1 cellular context compared by ENCODE assay signal in the genomic region with DNA sequence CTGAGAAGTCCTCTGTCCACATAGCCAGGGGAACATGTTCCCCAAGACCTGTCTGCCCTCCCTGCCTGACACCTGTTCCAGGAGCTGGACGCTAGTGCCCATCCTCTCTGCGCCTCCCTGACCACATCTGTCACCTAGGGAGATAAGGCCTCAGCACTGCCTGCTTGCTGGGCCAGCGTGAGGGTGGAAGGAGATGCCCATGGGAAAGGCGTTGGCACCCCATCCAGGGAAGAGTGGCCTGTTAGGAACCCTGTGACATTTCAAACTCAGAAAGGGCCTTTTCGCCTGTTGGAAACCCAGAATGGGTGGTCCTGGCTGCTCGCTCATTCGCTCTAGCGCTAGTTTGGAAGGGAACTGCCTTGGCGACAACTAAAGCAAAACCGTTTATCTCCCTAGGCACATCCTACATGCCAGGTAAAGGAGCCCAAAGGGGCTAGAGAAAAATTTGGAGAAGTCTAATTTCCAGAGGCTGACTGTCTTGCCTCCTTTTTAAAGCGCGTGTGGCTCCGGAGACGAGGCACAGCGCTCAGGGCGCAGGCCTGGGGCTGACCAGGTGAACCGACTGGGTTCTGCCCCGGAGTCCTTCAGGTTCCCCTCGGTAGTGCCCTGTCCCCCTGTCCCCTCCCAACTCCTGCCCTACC.
TF ChIP-seq lines count a peak whose summit lies in the region.

No MANE protein-coding gene starts in this region.

TF ChIP-seq in neural cell, 6 proteins besides CTCF, POLR2A, EP300 and RAD21 (continued from another document):
- TF ChIP-seq, protein P1, sequence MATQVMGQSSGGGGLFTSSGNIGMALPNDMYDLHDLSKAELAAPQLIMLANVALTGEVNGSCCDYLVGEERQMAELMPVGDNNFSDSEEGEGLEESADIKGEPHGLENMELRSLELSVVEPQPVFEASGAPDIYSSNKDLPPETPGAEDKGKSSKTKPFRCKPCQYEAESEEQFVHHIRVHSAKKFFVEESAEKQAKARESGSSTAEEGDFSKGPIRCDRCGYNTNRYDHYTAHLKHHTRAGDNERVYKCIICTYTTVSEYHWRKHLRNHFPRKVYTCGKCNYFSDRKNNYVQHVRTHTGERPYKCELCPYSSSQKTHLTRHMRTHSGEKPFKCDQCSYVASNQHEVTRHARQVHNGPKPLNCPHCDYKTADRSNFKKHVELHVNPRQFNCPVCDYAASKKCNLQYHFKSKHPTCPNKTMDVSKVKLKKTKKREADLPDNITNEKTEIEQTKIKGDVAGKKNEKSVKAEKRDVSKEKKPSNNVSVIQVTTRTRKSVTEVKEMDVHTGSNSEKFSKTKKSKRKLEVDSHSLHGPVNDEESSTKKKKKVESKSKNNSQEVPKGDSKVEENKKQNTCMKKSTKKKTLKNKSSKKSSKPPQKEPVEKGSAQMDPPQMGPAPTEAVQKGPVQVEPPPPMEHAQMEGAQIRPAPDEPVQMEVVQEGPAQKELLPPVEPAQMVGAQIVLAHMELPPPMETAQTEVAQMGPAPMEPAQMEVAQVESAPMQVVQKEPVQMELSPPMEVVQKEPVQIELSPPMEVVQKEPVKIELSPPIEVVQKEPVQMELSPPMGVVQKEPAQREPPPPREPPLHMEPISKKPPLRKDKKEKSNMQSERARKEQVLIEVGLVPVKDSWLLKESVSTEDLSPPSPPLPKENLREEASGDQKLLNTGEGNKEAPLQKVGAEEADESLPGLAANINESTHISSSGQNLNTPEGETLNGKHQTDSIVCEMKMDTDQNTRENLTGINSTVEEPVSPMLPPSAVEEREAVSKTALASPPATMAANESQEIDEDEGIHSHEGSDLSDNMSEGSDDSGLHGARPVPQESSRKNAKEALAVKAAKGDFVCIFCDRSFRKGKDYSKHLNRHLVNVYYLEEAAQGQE (IDR thresholded peaks at IDR 0.05; ENCODE audit: borderline replicate concordance), result no peak
- no peak for TF ChIP-seq SMC3 (conservative IDR thresholded peaks at IDR 0.05; ENCODE audit: poor library complexity)
